Comparison of ENCODE assay signal across 8 cellular contexts in genomic region chr22:38724926-38725571, GRCh38. TPM values are rescaled to one million over a fixed set of nuclear protein-coding genes. Genes with fewer than 3 reads are reported as not detected.
DNase-seq lines count a peak whose midpoint lies in the region; ATAC-seq, FAIRE-seq and TF ChIP-seq lines count a peak whose summit lies in the region.

No MANE protein-coding gene starts in this region.

- H3K4me3 ChIP-seq in AG04450 (ENCODE audit: low read depth, low read length) = no peak overlapping the region
- H3K4me3 ChIP-seq in GM06990 (replicated peaks; ENCODE audit: low read depth, low read length) = no peak overlapping the region
- no peak overlapping the region for H3K4me3 ChIP-seq in bronchial epithelial cell (ENCODE audit: low read depth, low read length)
- no peak overlapping the region for H3K4me3 ChIP-seq in uterus

- TF ChIP-seq CTCF in AG04450 (IDR thresholded peaks at IDR 0.05; ENCODE audit: low read depth, low read length) = peak; percentile 57
- TF ChIP-seq CTCF in GM06990 (IDR thresholded peaks at IDR 0.05; ENCODE audit: insufficient read depth, low read length, poor library complexity, severe bottlenecking) = peak; percentile 56
- TF ChIP-seq CTCF in bronchial epithelial cell (IDR thresholded peaks at IDR 0.05; ENCODE audit: insufficient read depth, low read length, severe bottlenecking) = peak; percentile 53
- TF ChIP-seq CTCF in uterus (IDR thresholded peaks at IDR 0.05) = no peak

- ATAC-seq in memory B cell (ENCODE audit: low read depth) (peak; percentile 86), HG02970 (IDR thresholded peaks at IDR 0.05; ENCODE audit: low FRiP score, unreplicated experiment) (no peak)

- H3K9me3 ChIP-seq in AG04450 (ENCODE audit: control insufficient read depth, insufficient read depth, low read length) (no peaks in the 10 kb centered on the region), uterus (no peaks in the 10 kb centered on the region)

- CTCF ChIA-PET in AG04450 (lab: Charles Lee) = interaction anchor here (0.6 to 2.4 kb wide), 17 partner anchors 9 to 676 kb away, joined by 3 to 19 read pairs (median 4); partner anchors contain the start of gene GTPBP1

- TF ChIP-seq POLR2A in uterus (IDR thresholded peaks at IDR 0.05) = no peak

- H3K27me3 Mint-ChIP-seq in memory B cell = no peaks in the 10 kb centered on the region

- DNase-seq in AG04450 (ENCODE audit: low read depth, low spot score) (no peak), GM06990 (ENCODE audit: extremely low read depth, insufficient read length) (no peak), OCI-M1 (lab: John Stamatoyannopoulos, UW) (peak; percentile 37), bronchial epithelial cell (ENCODE audit: low read depth) (peak; percentile 38), memory B cell (ENCODE audit: low spot score in 2 of 2) (no peak), uterus (no peak), SK-N-DZ (ENCODE audit: low spot score) (no peak)

- H3K4me3 Mint-ChIP-seq in memory B cell = peak overlapping the region; percentile 30

- H3K4me1 Mint-ChIP-seq in memory B cell = peaks cover 12% of the 10 kb centered on the region

- no peak for FAIRE-seq in bronchial epithelial cell (lab: Jason Lieb, UNC)

- POLR2A ChIA-PET in AG04450 (lab: Yijun Ruan, JAX) = no interaction called here

- peak overlapping the region; percentile 67 for H3K27ac Mint-ChIP-seq in memory B cell

- H3K36me3 ChIP-seq in GM06990 (ENCODE audit: control insufficient read depth, insufficient read depth, low read length) = peaks cover 63% of the 10 kb centered on the region
- peaks cover 61% of the 10 kb centered on the region for H3K36me3 ChIP-seq in bronchial epithelial cell (ENCODE audit: control insufficient read depth, insufficient read depth, low read length)
- no peaks in the 10 kb centered on the region for H3K36me3 ChIP-seq in uterus

- no peaks in the 10 kb centered on the region for H3K4me1 ChIP-seq in uterus

- H3K27me3 ChIP-seq in AG04450 (ENCODE audit: control insufficient read depth, insufficient read depth, low read length) (no peaks in the 10 kb centered on the region), GM06990 (replicated peaks; ENCODE audit: control insufficient read depth, insufficient read depth, low read length) (no peaks in the 10 kb centered on the region), bronchial epithelial cell (ENCODE audit: control insufficient read depth, insufficient read depth, low read length) (no peaks in the 10 kb centered on the region), uterus (no peaks in the 10 kb centered on the region)

- intact Hi-C loops in uterus (cut with DNase I; ENCODE audit: low total_unique reads) = no loop called here

- no peaks in the 10 kb centered on the region for H3K9me3 Mint-ChIP-seq in memory B cell

- H3K36me3 Mint-ChIP-seq in memory B cell = peaks cover 30% of the 10 kb centered on the region

- H3K27ac ChIP-seq in AG04450 (ENCODE audit: low read depth, low read length) = no peak overlapping the region
- no peak overlapping the region for H3K27ac ChIP-seq in uterus

RNA-seq across cellular contexts. Expression of gene GTPBP1, which starts 19.3 kb away (rescaled TPM):
- polyA plus RNA-seq in AG04450 (2011; rRNA removed) = 26.7 and 29.3 TPM in 2 replicates
- 45.0 and 50.8 TPM in 2 replicates for polyA minus RNA-seq in AG04450 (2011; rRNA and poly(A)+ RNA removed)
- total RNA-seq in bronchial epithelial cell = 28.7 and 47.0 TPM in 2 replicates
- total RNA-seq in uterus = 10 to 100 TPM; 16.2 to 71.5 (median 56.1) TPM
- polyA plus RNA-seq in SK-N-DZ (2014; cell fraction: cytosol; rRNA removed) = 56.2 and 67.9 TPM in 2 replicates
- 43.1 and 57.0 TPM in 2 replicates for polyA plus RNA-seq in SK-N-DZ (2014; cell fraction: nucleus; rRNA removed)

RNA-seq across cellular contexts. Expression of gene JOSD1, which starts 24.3 kb away (rescaled TPM):
- polyA plus RNA-seq in AG04450 (2011; rRNA removed) = 29.6 and 31.8 TPM in 2 replicates
- polyA minus RNA-seq in AG04450 (2011; rRNA and poly(A)+ RNA removed) = 31.5 and 35.0 TPM in 2 replicates
- total RNA-seq in bronchial epithelial cell = 123 and 147 TPM in 2 replicates
- total RNA-seq in uterus = 10 to 100 TPM; 24.4 to 57.9 (median 40.2) TPM
- 55.5 and 61.2 TPM in 2 replicates for polyA plus RNA-seq in SK-N-DZ (2014; cell fraction: cytosol; rRNA removed)
- 41.2 and 43.9 TPM in 2 replicates for polyA plus RNA-seq in SK-N-DZ (2014; cell fraction: nucleus; rRNA removed)

RNA-seq across cellular contexts. Expression of gene SUN2, which starts 30.7 kb away (rescaled TPM):
- 24.5 and 33.2 TPM in 2 replicates for polyA plus RNA-seq in AG04450 (2011; rRNA removed)
- 32.9 and 43.8 TPM in 2 replicates for polyA minus RNA-seq in AG04450 (2011; rRNA and poly(A)+ RNA removed)
- total RNA-seq in bronchial epithelial cell (46.3 and 51.6 TPM in 2 replicates), uterus (100 to 1,000 TPM; 118 to 285 (median 175) TPM)
- polyA plus RNA-seq in SK-N-DZ (2014; cell fraction: cytosol; rRNA removed) = 79.1 and 95.6 TPM in 2 replicates
- 163 and 164 TPM in 2 replicates for polyA plus RNA-seq in SK-N-DZ (2014; cell fraction: nucleus; rRNA removed)

RNA-seq across cellular contexts. Expression of gene TOMM22, which starts 43.3 kb away (rescaled TPM):
- 55.9 and 68.9 TPM in 2 replicates for polyA plus RNA-seq in AG04450 (2011; rRNA removed)
- 38.3 and 45.2 TPM in 2 replicates for polyA minus RNA-seq in AG04450 (2011; rRNA and poly(A)+ RNA removed)
- 42.9 and 70.0 TPM in 2 replicates for total RNA-seq in bronchial epithelial cell
- total RNA-seq in uterus = 10 to 100 TPM; 17.6 to 62.5 (median 48.4) TPM
- polyA plus RNA-seq in SK-N-DZ (2014; cell fraction: cytosol; rRNA removed) = 105 and 133 TPM in 2 replicates
- 59.6 and 63.5 TPM in 2 replicates for polyA plus RNA-seq in SK-N-DZ (2014; cell fraction: nucleus; rRNA removed)

Comparison
In these comparisons a context has a peak if more than half of its experiments do, and no peak if none do; other contexts are left out.
1. DNase-seq: peak in OCI-M1 (single experiment) and bronchial epithelial cell (single experiment); none in AG04450 (single experiment), GM06990 (single experiment), memory B cell (0 of 2), uterus (0 of 2) and SK-N-DZ (single experiment).
2. CTCF ChIP-seq: peak in AG04450 (single experiment), GM06990 (single experiment) and bronchial epithelial cell (single experiment); none in uterus (0 of 4).